In genomic region chr2:64211471-64211870, GRCh38 we compare ENCODE assay signal across 11 cellular contexts.
DNase-seq lines count a peak whose midpoint lies in the region; ATAC-seq and TF ChIP-seq lines count a peak whose summit lies in the region.
"Had no signal": no experiment of that assay in that cellular context is flagged by ENCODE, and none has a peak within 500 bp of the region (broad histone marks: within the 10 kb centered on the region; RNA-seq: fewer than 3 reads in every experiment).

No MANE protein-coding gene starts in this region.

- no peaks in the 10 kb centered on the region for H3K27me3 ChIP-seq in breast epithelium
- no peaks in the 10 kb centered on the region for H3K27me3 ChIP-seq in mesenchymal stem cell (ENCODE audit: control insufficient read depth in 1 of 2, insufficient read depth in 1 of 2, low read length in 2 of 2)
- H3K27me3 ChIP-seq in neuronal stem cell (ENCODE audit: control insufficient read depth in 3 of 3, insufficient read depth in 3 of 3, low read depth in 1 of 3, low read length in 3 of 3) = no peaks in the 10 kb centered on the region

- H3K27me3 Mint-ChIP-seq in MCF 10A (ENCODE audit: insufficient read depth, unreplicated experiment) = no peaks in the 10 kb centered on the region
- H3K27me3 Mint-ChIP-seq in activated T-helper 17 cell treated with anti-CD3 and anti-CD28 coated beads, Interleukin-2, amount 50 U/mL, for 72 hours = no peaks in the 10 kb centered on the region

- H2AK5ac ChIP-seq in mesenchymal stem cell (ENCODE audit: low read length, severe bottlenecking) (peak overlapping the region; percentile 3), neuronal stem cell (ENCODE audit: low read depth, low read length) (no peak overlapping the region)

- H3K4me3 Mint-ChIP-seq in MCF 10A (ENCODE audit: unreplicated experiment) = no peak overlapping the region
- H3K4me3 Mint-ChIP-seq in activated T-helper 17 cell treated with anti-CD3 and anti-CD28 coated beads, Interleukin-2, amount 50 U/mL, for 72 hours = peak overlapping the region; percentile 89

- CTCF ChIA-PET in MCF 10A (lab: Yijun Ruan, JAX) = interaction anchor here (0.6 to 1.3 kb wide), 3 partner anchors 16 to 299 kb away, joined by 3 read pairs; no protein-coding TSS in a partner anchor

- no peak for TF ChIP-seq CTCF in MCF 10A (IDR thresholded peaks at IDR 0.05; ENCODE audit: unreplicated experiment)
- no peak for TF ChIP-seq CTCF in breast epithelium (IDR thresholded peaks at IDR 0.05)
- TF ChIP-seq CTCF in GM10266 (IDR thresholded peaks at IDR 0.05; ENCODE audit: control insufficient read depth, insufficient read depth, low read depth, missing control alignments) = no peak

- H3K14ac ChIP-seq in mesenchymal stem cell (ENCODE audit: low read length in 2 of 2) = no peak overlapping the region
- no peak overlapping the region for H3K14ac ChIP-seq in neuronal stem cell (ENCODE audit: low read length)

- H3K27ac Mint-ChIP-seq in MCF 10A (ENCODE audit: low read depth, unreplicated experiment) = peak overlapping the region; percentile 74
- H3K27ac Mint-ChIP-seq in activated T-helper 17 cell treated with anti-CD3 and anti-CD28 coated beads, Interleukin-2, amount 50 U/mL, for 72 hours = peak overlapping the region; percentile 99

- H2BK15ac ChIP-seq in mesenchymal stem cell (ENCODE audit: low read depth, poor library complexity, severe bottlenecking) (no peak overlapping the region), neuronal stem cell (ENCODE audit: low read length) (no peak overlapping the region)

- H3K4me2 ChIP-seq in mesenchymal stem cell (ENCODE audit: low read length, poor library complexity, severe bottlenecking) (no peak overlapping the region), neuronal stem cell (ENCODE audit: insufficient read depth, low read length, poor library complexity, severe bottlenecking) (no peak overlapping the region)

- H3K36me3 ChIP-seq in breast epithelium (no peaks in the 10 kb centered on the region), mesenchymal stem cell (ENCODE audit: control insufficient read depth in 1 of 2, insufficient read depth in 2 of 2, low read depth in 1 of 2, low read length in 2 of 2) (no peaks in the 10 kb centered on the region), neuronal stem cell (replicated peaks in 1 of 2; ENCODE audit: control insufficient read depth in 2 of 2, insufficient read depth in 2 of 2, low read length in 2 of 2) (no peaks in the 10 kb centered on the region)

- H2BK5ac ChIP-seq in mesenchymal stem cell (ENCODE audit: low read depth, low read length, poor library complexity, severe bottlenecking) (no peak overlapping the region), neuronal stem cell (ENCODE audit: low read length) (no peak overlapping the region)

- 96% methylated on average over 3 of the region's 3 CpGs for WGBS in mesenchymal stem cell
- no CpG with 5 or more reads among the region's 3 CpGs for WGBS in neuronal stem cell (ENCODE audit: extremely low coverage in 2 of 2, insufficient read length in 2 of 2, insufficient replicate concordance in 1 of 2), 2 donors

- no peak overlapping the region for H4K91ac ChIP-seq in mesenchymal stem cell (ENCODE audit: low read length)
- H4K91ac ChIP-seq in neuronal stem cell (ENCODE audit: low read depth, low read length, poor library complexity) = no peak overlapping the region

- H3K18ac ChIP-seq in mesenchymal stem cell (ENCODE audit: low read depth in 1 of 2, low read length in 2 of 2) (peak overlapping the region in 1 of 2 experiments; percentile 25), neuronal stem cell (ENCODE audit: low read length) (no peak overlapping the region)

- H3K36me3 Mint-ChIP-seq in MCF 10A (ENCODE audit: insufficient read depth, unreplicated experiment) = no peaks in the 10 kb centered on the region
- peaks cover 19% of the 10 kb centered on the region for H3K36me3 Mint-ChIP-seq in activated T-helper 17 cell treated with anti-CD3 and anti-CD28 coated beads, Interleukin-2, amount 50 U/mL, for 72 hours (ENCODE audit: low read depth)

- H3K9ac ChIP-seq in mesenchymal stem cell (ENCODE audit: low read length) = no peak overlapping the region
- no peak overlapping the region for H3K9ac ChIP-seq in neuronal stem cell (ENCODE audit: low read depth, low read length, poor library complexity)

- H3K4me1 ChIP-seq in breast epithelium (no peaks in the 10 kb centered on the region), mesenchymal stem cell (ENCODE audit: control insufficient read depth, insufficient read depth, low read depth, low read length) (peaks cover 5% of the 10 kb centered on the region), neuronal stem cell (ENCODE audit: control insufficient read depth in 2 of 2, insufficient read depth in 1 of 2, low read depth in 1 of 2, low read length in 2 of 2) (peaks cover 0 to 3% of the 10 kb centered on the region in 2 donors)

- POLR2A ChIA-PET in MCF 10A (lab: Yijun Ruan, JAX) = interaction anchor here (0.6 to 1.8 kb wide), 19 partner anchors 8 to 513 kb away, joined by 3 to 8 read pairs (median 4); no protein-coding TSS in a partner anchor

- H3K4me3 ChIP-seq in breast epithelium (no peak overlapping the region), mesenchymal stem cell (ENCODE audit: insufficient read depth in 1 of 2, low read depth in 1 of 2, low read length in 2 of 2) (no peak overlapping the region), neuronal stem cell (ENCODE audit: low read length in 2 of 2) (peak overlapping the region in 1 of 2 donors; percentile 19)

- intact Hi-C loops in MCF 10A (cut with micrococcal nuclease) (loop anchor here (5.0 kb wide), 3 partner anchors 61 to 101 kb away; partner anchors contain the start of gene PELI1), breast epithelium (cut with DNase I; ENCODE audit: low total_unique reads) (no loop called here)

- no peak overlapping the region for H3K23ac ChIP-seq in mesenchymal stem cell (ENCODE audit: low read length in 2 of 2)
- H3K23ac ChIP-seq in neuronal stem cell (ENCODE audit: low read depth, low read length, poor library complexity) = no peak overlapping the region

- no peak for ATAC-seq in activated T-helper 17 cell treated with anti-CD3 and anti-CD28 coated beads, Interleukin-2, amount 50 U/mL, for 72 hours (replicated peaks)

- peak overlapping the region in 1 of 2 experiments; percentile 35 for H3K4ac ChIP-seq in mesenchymal stem cell (ENCODE audit: low read depth in 1 of 2, low read length in 2 of 2)
- no peak overlapping the region for H3K4ac ChIP-seq in neuronal stem cell (ENCODE audit: low read length)

- TSS peak; percentile 85 for BruUV-seq in MCF 10A (replicated peaks; lab: Mats Ljungman, UMichigan)

- H2AFZ ChIP-seq in mesenchymal stem cell (ENCODE audit: low read depth, low read length) = no peak overlapping the region
- no peak overlapping the region for H2AFZ ChIP-seq in neuronal stem cell (ENCODE audit: low read length)

- H3K79me1 ChIP-seq in mesenchymal stem cell (replicated peaks; ENCODE audit: low read length, poor library complexity, severe bottlenecking) = no peaks in the 10 kb centered on the region
- no peaks in the 10 kb centered on the region for H3K79me1 ChIP-seq in neuronal stem cell (ENCODE audit: low read depth, low read length)

- H3K27ac ChIP-seq in breast epithelium (no peak overlapping the region), mesenchymal stem cell (ENCODE audit: low read length, poor library complexity, severe bottlenecking) (no peak overlapping the region), neuronal stem cell (replicated peaks; ENCODE audit: low read length) (no peak overlapping the region)

- peaks cover 31% of the 10 kb centered on the region for H3K4me1 Mint-ChIP-seq in MCF 10A (ENCODE audit: insufficient read depth, unreplicated experiment)
- peaks cover 45% of the 10 kb centered on the region for H3K4me1 Mint-ChIP-seq in activated T-helper 17 cell treated with anti-CD3 and anti-CD28 coated beads, Interleukin-2, amount 50 U/mL, for 72 hours

- H2BK120ac ChIP-seq in mesenchymal stem cell (ENCODE audit: low read depth, low read length) (no peak overlapping the region), neuronal stem cell (ENCODE audit: low read depth, low read length) (no peak overlapping the region)

- H3K9me3 Mint-ChIP-seq in MCF 10A (ENCODE audit: unreplicated experiment) = no peaks in the 10 kb centered on the region
- peaks cover 7% of the 10 kb centered on the region for H3K9me3 Mint-ChIP-seq in activated T-helper 17 cell treated with anti-CD3 and anti-CD28 coated beads, Interleukin-2, amount 50 U/mL, for 72 hours

- TF ChIP-seq POLR2A in breast epithelium (IDR thresholded peaks at IDR 0.05) = no peak

- H3K9me3 ChIP-seq in breast epithelium (no peaks in the 10 kb centered on the region), mesenchymal stem cell (ENCODE audit: control insufficient read depth, low read length) (no peaks in the 10 kb centered on the region), neuronal stem cell (replicated peaks in 1 of 2; ENCODE audit: control insufficient read depth in 2 of 2, insufficient read depth in 1 of 2, low read depth in 1 of 2, low read length in 2 of 2) (no peaks in the 10 kb centered on the region)

- H4K8ac ChIP-seq in mesenchymal stem cell (ENCODE audit: low read length) = no peak overlapping the region
- no peak overlapping the region for H4K8ac ChIP-seq in neuronal stem cell (ENCODE audit: low read depth, low read length)

- DNase-seq in MCF 10A (ENCODE audit: unreplicated experiment) (no peak), breast epithelium (ENCODE audit: low spot score in 2 of 2) (no peak), mesenchymal stem cell (no peak), GM10266 (ENCODE audit: extremely low spot score) (no peak), Kasumi-1 (lab: John Stamatoyannopoulos, UW) (no peak), neuronal stem cell (ENCODE audit: low spot score) (no peak), NK-92 (lab: John Stamatoyannopoulos, UW; ENCODE audit: unreplicated experiment) (no peak)
- DNase-seq: activated T-cell treated with anti-CD3 and anti-CD28 coated beads, Interleukin-2, amount 50 U/mL, for 48 hours; HCEC 1CT; NCI-H510A had no signal

- peak overlapping the region; percentile 57 to 75 for H2BK12ac ChIP-seq in mesenchymal stem cell (ENCODE audit: low read length in 2 of 2)
- no peak overlapping the region for H2BK12ac ChIP-seq in neuronal stem cell (ENCODE audit: low read length)
